ENCODE assay signal across 1 cellular context in the genomic region with DNA sequence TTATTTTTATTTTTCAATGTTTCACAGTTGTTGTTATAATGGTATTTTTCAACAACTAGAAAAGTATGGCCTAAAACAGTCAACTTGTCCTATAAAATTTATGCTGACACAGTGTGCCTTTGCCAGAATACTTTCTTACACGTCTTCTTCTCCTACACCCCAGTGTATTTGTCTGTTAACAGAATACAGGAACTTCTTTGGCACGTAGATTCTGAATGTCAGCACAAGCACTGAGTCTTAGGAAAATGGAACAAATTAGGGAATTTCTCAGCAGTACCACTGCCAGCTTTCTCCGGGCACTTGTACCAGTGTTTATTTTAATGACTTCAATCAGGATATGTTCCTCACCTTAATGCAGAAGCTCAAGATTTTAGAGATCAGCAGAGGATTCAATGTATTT.
TF ChIP-seq lines count a peak whose summit lies in the region.

No MANE protein-coding gene starts in this region.

TF ChIP-seq in K562, 482 proteins besides CTCF, POLR2A, EP300 and RAD21 (continued from another document):
- 0 out of 2 replicates have a peak, but pooled peaks have one; percentile 17 for TF ChIP-seq MAFG (tag; conservative IDR thresholded peaks at IDR 0.05)
- TF ChIP-seq C11orf30 (IDR thresholded peaks at IDR 0.05; ENCODE audit: low read depth), result peak; percentile 38; the same call in 1 of the 2 replicates
- TF ChIP-seq, protein P1, sequence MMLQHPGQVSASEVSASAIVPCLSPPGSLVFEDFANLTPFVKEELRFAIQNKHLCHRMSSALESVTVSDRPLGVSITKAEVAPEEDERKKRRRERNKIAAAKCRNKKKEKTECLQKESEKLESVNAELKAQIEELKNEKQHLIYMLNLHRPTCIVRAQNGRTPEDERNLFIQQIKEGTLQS (IDR thresholded peaks at IDR 0.05), result no peak
- TF ChIP-seq, protein P1 (CRISPR knock-in tag; conservative IDR thresholded peaks at IDR 0.05), result no peak
- TF ChIP-seq HLTF (IDR thresholded peaks at IDR 0.05), result no peak
- TF ChIP-seq, protein P2, sequence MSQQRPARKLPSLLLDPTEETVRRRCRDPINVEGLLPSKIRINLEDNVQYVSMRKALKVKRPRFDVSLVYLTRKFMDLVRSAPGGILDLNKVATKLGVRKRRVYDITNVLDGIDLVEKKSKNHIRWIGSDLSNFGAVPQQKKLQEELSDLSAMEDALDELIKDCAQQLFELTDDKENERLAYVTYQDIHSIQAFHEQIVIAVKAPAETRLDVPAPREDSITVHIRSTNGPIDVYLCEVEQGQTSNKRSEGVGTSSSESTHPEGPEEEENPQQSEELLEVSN (IDR thresholded peaks at IDR 0.05; ENCODE audit: borderline replicate concordance in 1 of 2, extremely low read depth in 1 of 2, insufficient read depth in 1 of 2, insufficient read length in 1 of 2, low read depth in 1 of 2, low read length in 1 of 2, poor library complexity in 1 of 2, severe bottlenecking in 1 of 2), result no peak
- TF ChIP-seq TAF7 (tag; IDR thresholded peaks at IDR 0.05), result no peak
- TF ChIP-seq, protein P3, sequence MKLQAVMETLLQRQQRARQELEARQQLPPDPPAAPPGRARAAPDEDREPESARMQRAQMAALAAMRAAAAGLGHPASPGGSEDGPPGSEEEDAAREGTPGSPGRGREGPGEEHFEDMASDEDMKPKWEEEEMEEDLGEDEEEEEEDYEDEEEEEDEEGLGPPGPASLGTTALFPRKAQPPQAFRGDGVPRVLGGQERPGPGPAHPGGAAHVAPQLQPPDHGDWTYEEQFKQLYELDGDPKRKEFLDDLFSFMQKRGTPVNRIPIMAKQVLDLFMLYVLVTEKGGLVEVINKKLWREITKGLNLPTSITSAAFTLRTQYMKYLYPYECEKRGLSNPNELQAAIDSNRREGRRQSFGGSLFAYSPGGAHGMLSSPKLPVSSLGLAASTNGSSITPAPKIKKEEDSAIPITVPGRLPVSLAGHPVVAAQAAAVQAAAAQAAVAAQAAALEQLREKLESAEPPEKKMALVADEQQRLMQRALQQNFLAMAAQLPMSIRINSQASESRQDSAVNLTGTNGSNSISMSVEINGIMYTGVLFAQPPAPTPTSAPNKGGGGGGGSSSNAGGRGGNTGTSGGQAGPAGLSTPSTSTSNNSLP (IDR thresholded peaks at IDR 0.05; ENCODE audit: borderline replicate concordance, low read depth, low read length), result no peak
- no peak for TF ChIP-seq ATF7 (IDR thresholded peaks at IDR 0.05)
- no peak for TF ChIP-seq NCOA2 (IDR thresholded peaks at IDR 0.05; ENCODE audit: partially characterized antibody in 2 of 2)
